2 cellular contexts compared by ENCODE assay signal in genomic region chr5:149408252-149409099, GRCh38.
TF ChIP-seq lines count a peak whose summit lies in the region.

No MANE protein-coding gene starts in this region.

TF ChIP-seq in IMR-90, 13 proteins besides CTCF, POLR2A, EP300 and RAD21:
- no peak for TF ChIP-seq RCOR1 (IDR thresholded peaks at IDR 0.05; ENCODE audit: insufficient replicate concordance, low read length)
- no peak for TF ChIP-seq MAZ (IDR thresholded peaks at IDR 0.05; ENCODE audit: borderline replicate concordance, low read depth, low read length)
- TF ChIP-seq MAFK (IDR thresholded peaks at IDR 0.05; ENCODE audit: low read depth, low read length): no peak
- no peak for TF ChIP-seq CEBPB (IDR thresholded peaks at IDR 0.05; ENCODE audit: low read depth, low read length)
- TF ChIP-seq CHD1 (IDR thresholded peaks at IDR 0.05; ENCODE audit: low read depth, low read length): peak; percentile 73; the same call in 1 of the 2 replicates

TF ChIP-seq in H1, 55 proteins besides CTCF, POLR2A, EP300 and RAD21:
- no peak for TF ChIP-seq RNF2 (IDR thresholded peaks at IDR 0.05; ENCODE audit: borderline replicate concordance, low read depth, low read length, missing control alignments, poor library complexity, severe bottlenecking)
- peak; percentile 34; the same call in 1 of the 2 replicates for TF ChIP-seq KDM1A (IDR thresholded peaks at IDR 0.05; ENCODE audit: borderline replicate concordance, low read length)
